In the genomic region with DNA sequence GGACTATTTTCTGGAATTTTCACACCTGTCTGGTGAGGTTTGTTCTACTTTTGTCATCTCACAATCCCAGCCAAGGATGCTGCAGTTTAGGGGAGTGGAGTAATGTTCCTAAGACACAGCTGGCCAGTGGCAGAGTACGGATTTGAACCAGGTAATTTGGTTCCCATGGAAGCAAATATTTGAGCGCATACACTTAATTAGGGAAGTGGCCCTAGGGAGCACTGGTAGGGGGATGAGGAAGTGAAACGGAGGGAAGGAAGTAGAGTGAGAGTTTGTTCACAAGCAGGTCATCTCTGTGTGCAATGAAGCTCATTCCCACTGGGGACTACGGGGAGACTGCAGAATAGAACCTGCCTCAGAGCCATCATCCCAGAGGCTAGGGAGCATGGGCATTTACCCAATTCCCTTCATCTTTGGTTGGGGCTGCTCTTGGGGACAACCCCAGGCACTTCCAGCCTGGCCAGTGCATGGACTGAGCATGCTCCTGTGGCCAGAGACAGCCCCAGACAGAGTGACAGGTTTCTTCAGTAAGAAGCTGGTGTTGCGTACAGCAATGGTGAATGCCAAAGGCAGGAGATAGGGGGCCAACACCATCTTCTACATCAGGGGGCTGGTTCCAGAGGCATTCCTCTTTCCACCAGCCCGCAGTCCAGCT, we compare ENCODE assay signal across 9 cellular contexts.
DNase-seq lines count a peak whose midpoint lies in the region; ATAC-seq and TF ChIP-seq lines count a peak whose summit lies in the region.
"Had no signal": no experiment of that assay in that cellular context is flagged by ENCODE, and none has a peak within 500 bp of the region (broad histone marks: within the 10 kb centered on the region; RNA-seq: fewer than 3 reads in every experiment).

No MANE protein-coding gene starts in this region.

- POLR2A ChIA-PET in Caco-2 (lab: Charles Lee) = no interaction called here

- peaks cover 11% of the 10 kb centered on the region for H3K27me3 Mint-ChIP-seq in Caco-2 (ENCODE audit: insufficient read depth, unreplicated experiment)
- peaks cover 34% of the 10 kb centered on the region for H3K27me3 Mint-ChIP-seq in dendritic cell treated with granulocyte-macrophage colony-stimulating factor and Interleukin-4, amounts not matched to agents 40 ng/mL and 50 ng/mL, for 4 days
- H3K27me3 Mint-ChIP-seq in activated CD8-positive, alpha-beta memory T cell treated with anti-CD3 and anti-CD28 coated beads, Interleukin-2, amount 10 ng/mL, durations not matched to agents 7 days and 5 days = peaks cover 5% of the 10 kb centered on the region

- H3K9me3 ChIP-seq in Caco-2 = no peaks in the 10 kb centered on the region

- H3K4me1 Mint-ChIP-seq in Caco-2 (ENCODE audit: low read depth, unreplicated experiment) = no peaks in the 10 kb centered on the region
- H3K4me1 Mint-ChIP-seq in dendritic cell treated with granulocyte-macrophage colony-stimulating factor and Interleukin-4, amounts not matched to agents 40 ng/mL and 50 ng/mL, for 4 days (ENCODE audit: low read depth) = peaks cover 63% of the 10 kb centered on the region
- peaks cover 22% of the 10 kb centered on the region for H3K4me1 Mint-ChIP-seq in activated CD8-positive, alpha-beta memory T cell treated with anti-CD3 and anti-CD28 coated beads, Interleukin-2, amount 10 ng/mL, durations not matched to agents 7 days and 5 days

- H3K36me3 ChIP-seq in Caco-2 (ENCODE audit: control insufficient read depth, insufficient read depth, low read length) = no peaks in the 10 kb centered on the region

- H3K27ac Mint-ChIP-seq in Caco-2 (ENCODE audit: unreplicated experiment) = no peak overlapping the region
- H3K27ac Mint-ChIP-seq in dendritic cell treated with granulocyte-macrophage colony-stimulating factor and Interleukin-4, amounts not matched to agents 40 ng/mL and 50 ng/mL, for 4 days = peak overlapping the region; percentile 58
- H3K27ac Mint-ChIP-seq in activated CD8-positive, alpha-beta memory T cell treated with anti-CD3 and anti-CD28 coated beads, Interleukin-2, amount 10 ng/mL, durations not matched to agents 7 days and 5 days = no peak overlapping the region

- H3K27me3 ChIP-seq in Caco-2 (replicated peaks; ENCODE audit: control insufficient read depth, insufficient read depth, low read length) = no peaks in the 10 kb centered on the region

- intact Hi-C loops in Caco-2 (cut with micrococcal nuclease; ENCODE audit: unreplicated experiment) = no loop called here
- intact Hi-C loops in dendritic cell treated with granulocyte-macrophage colony-stimulating factor and Interleukin-4, amounts not matched to agents 40 ng/mL and 50 ng/mL, for 4 days (cut with micrococcal nuclease) = loop anchor here (5.0 kb wide), 2 partner anchors 165 to 195 kb away; no protein-coding TSS in a partner anchor

- ATAC-seq in GM19463 (IDR thresholded peaks at IDR 0.05; ENCODE audit: unreplicated experiment) (peak; percentile 50), HG03354 (IDR thresholded peaks at IDR 0.05; ENCODE audit: poor library complexity, severe bottlenecking, unreplicated experiment) (peak; percentile 64), GM19035 (IDR thresholded peaks at IDR 0.05; ENCODE audit: unreplicated experiment) (no peak)
- ATAC-seq in activated CD8-positive, alpha-beta memory T cell treated with anti-CD3 and anti-CD28 coated beads, Interleukin-2, amount 10 ng/mL, durations not matched to agents 7 days and 5 days = no peak

- no TSS peak for BruUV-seq in Caco-2 (replicated peaks; lab: Mats Ljungman, UMichigan)

- no peaks in the 10 kb centered on the region for H3K9me3 Mint-ChIP-seq in Caco-2 (ENCODE audit: unreplicated experiment)
- H3K9me3 Mint-ChIP-seq in dendritic cell treated with granulocyte-macrophage colony-stimulating factor and Interleukin-4, amounts not matched to agents 40 ng/mL and 50 ng/mL, for 4 days = no peaks in the 10 kb centered on the region
- H3K9me3 Mint-ChIP-seq in activated CD8-positive, alpha-beta memory T cell treated with anti-CD3 and anti-CD28 coated beads, Interleukin-2, amount 10 ng/mL, durations not matched to agents 7 days and 5 days (ENCODE audit: low read depth) = no peaks in the 10 kb centered on the region
- H3K9me3 Mint-ChIP-seq: nephron had no signal

- no peaks in the 10 kb centered on the region for H3K4me1 ChIP-seq in Caco-2

- no peak for TF ChIP-seq CTCF in Caco-2 (IDR thresholded peaks at IDR 0.05; ENCODE audit: insufficient read depth in 1 of 2, low read depth in 1 of 2, low read length in 1 of 2, severe bottlenecking in 1 of 2, unreplicated experiment in 1 of 2)

- H3K4me3 ChIP-seq in Caco-2 (ENCODE audit: low read depth, low read length) = no peak overlapping the region

- CTCF ChIA-PET in Caco-2 (lab: Charles Lee) = no interaction called here
- CTCF ChIA-PET in activated CD8-positive, alpha-beta memory T cell treated with anti-CD3 and anti-CD28 coated beads, Interleukin-2, amount 10 ng/mL, durations not matched to agents 7 days and 5 days (lab: Charles Lee) = interaction anchor here (1.2 kb wide), 1 partner anchor 17 kb away, joined by 3 read pairs; no protein-coding TSS in a partner anchor

- no peak for DNase-seq in Caco-2
- no peak for DNase-seq in activated effector memory CD4-positive, alpha-beta T cell treated with anti-CD3 and anti-CD28 coated beads, Interleukin-2, amount 50 U/mL, for 16 hours
- DNase-seq in central memory CD4-positive, alpha-beta T cell = no peak
- DNase-seq in activated CD8-positive, alpha-beta memory T cell treated with anti-CD3 and anti-CD28 coated beads, Interleukin-2, amount 10 ng/mL, durations not matched to agents 7 days and 5 days = no peak

- peak overlapping the region; percentile 27 for H3K4me3 Mint-ChIP-seq in Caco-2 (ENCODE audit: unreplicated experiment)
- H3K4me3 Mint-ChIP-seq in dendritic cell treated with granulocyte-macrophage colony-stimulating factor and Interleukin-4, amounts not matched to agents 40 ng/mL and 50 ng/mL, for 4 days = no peak overlapping the region
- no peak overlapping the region for H3K4me3 Mint-ChIP-seq in activated CD8-positive, alpha-beta memory T cell treated with anti-CD3 and anti-CD28 coated beads, Interleukin-2, amount 10 ng/mL, durations not matched to agents 7 days and 5 days

- no peaks in the 10 kb centered on the region for H3K36me3 Mint-ChIP-seq in Caco-2 (ENCODE audit: insufficient read depth, unreplicated experiment)
- H3K36me3 Mint-ChIP-seq in dendritic cell treated with granulocyte-macrophage colony-stimulating factor and Interleukin-4, amounts not matched to agents 40 ng/mL and 50 ng/mL, for 4 days (ENCODE audit: low read depth) = no peaks in the 10 kb centered on the region
- no peaks in the 10 kb centered on the region for H3K36me3 Mint-ChIP-seq in activated CD8-positive, alpha-beta memory T cell treated with anti-CD3 and anti-CD28 coated beads, Interleukin-2, amount 10 ng/mL, durations not matched to agents 7 days and 5 days

Comparison
In these comparisons a context has a peak if more than half of its experiments do, and no peak if none do; other contexts are left out.
1. ATAC-seq: peak in GM19463 (single experiment) and HG03354 (single experiment); none in activated CD8-positive, alpha-beta memory T cell treated with anti-CD3 and anti-CD28 coated beads, Interleukin-2, amount 10 ng/mL, durations not matched to agents 7 days and 5 days (single experiment) and GM19035 (single experiment).